In genomic region chr16:20911361-20911760, GRCh38 we compare ENCODE assay signal across 10 cellular contexts. TPM values are rescaled to one million over a fixed set of nuclear protein-coding genes. Genes with fewer than 3 reads are reported as not detected.
DNase-seq lines count a peak whose midpoint lies in the region; TF ChIP-seq lines count a peak whose summit lies in the region.
"Had no signal": no experiment of that assay in that cellular context is flagged by ENCODE, and none has a peak within 500 bp of the region (broad histone marks: within the 10 kb centered on the region; RNA-seq: fewer than 3 reads in every experiment).

No MANE protein-coding gene starts in this region.

- peak overlapping the region; percentile 52 for H3K4me2 ChIP-seq in osteoblast (ENCODE audit: insufficient read depth, low read length)

- 50 to 58% methylated on average over 1 of the region's 1 CpG for WGBS in thyroid gland, 2 donors

- no peaks in the 10 kb centered on the region for H3K9me3 Mint-ChIP-seq in CD8-positive, alpha-beta memory T cell

- H3K36me3 Mint-ChIP-seq in CD8-positive, alpha-beta memory T cell, result peaks cover 1 to 10% (median 2%) of the 10 kb centered on the region in 3 donors

- POLR2A ChIA-PET in CD8-positive, alpha-beta memory T cell (lab: Charles Lee), result no interaction called here

- H2AFZ ChIP-seq in osteoblast (ENCODE audit: low read length), result no peak overlapping the region

- intact Hi-C loops in head of caudate nucleus (cut with DNase I) (no loop called here), thyroid gland (cut with DNase I) (no loop called here)

- H4K20me1 ChIP-seq in osteoblast (ENCODE audit: insufficient read depth, low read length), result no peaks in the 10 kb centered on the region

- H3K9me3 ChIP-seq in CD8-positive, alpha-beta memory T cell (ENCODE audit: low read length), result no peaks in the 10 kb centered on the region
- H3K9me3 ChIP-seq in osteoblast (ENCODE audit: low read depth, low read length), result no peaks in the 10 kb centered on the region
- no peaks in the 10 kb centered on the region for H3K9me3 ChIP-seq in thyroid gland

- no peaks in the 10 kb centered on the region for H3K27me3 Mint-ChIP-seq in CD8-positive, alpha-beta memory T cell

- no peaks in the 10 kb centered on the region for H3K27me3 ChIP-seq in CD8-positive, alpha-beta memory T cell (ENCODE audit: insufficient read depth, low read length, poor library complexity, severe bottlenecking)
- H3K27me3 ChIP-seq in osteoblast (ENCODE audit: insufficient read depth, low read length) (no peaks in the 10 kb centered on the region), thyroid gland (no peaks in the 10 kb centered on the region)

- DNase-seq in CD8-positive, alpha-beta memory T cell, result no peak
- DNase-seq in NCI-H226 (peak; percentile 28), caudate nucleus (lab: John Stamatoyannopoulos, UW) (no peak), osteoblast (ENCODE audit: insufficient read length, low spot score, missing footprints) (no peak), head of caudate nucleus (no peak), NCI-H526 treated with DMSO at 0.1 percent for 48 hours (lab: John Stamatoyannopoulos, UW) (no peak), thyroid gland (no peak), DMS 273 (lab: John Stamatoyannopoulos, UW; ENCODE audit: unreplicated experiment) (no peak)
- DNase-seq: hypothalamus, NCI-H2171 treated with DMSO at 0.1 percent for 48 hours had no signal

- H3K4me1 Mint-ChIP-seq in CD8-positive, alpha-beta memory T cell, result peaks cover 3 to 10% (median 3%) of the 10 kb centered on the region in 3 donors

- TF ChIP-seq CTCF in osteoblast (IDR thresholded peaks at IDR 0.05; ENCODE audit: extremely low read depth, low read depth, low read length), result no peak
- TF ChIP-seq CTCF in thyroid gland (IDR thresholded peaks at IDR 0.05), result no peak

- H3K27ac Mint-ChIP-seq in CD8-positive, alpha-beta memory T cell, result peak overlapping the region in 3 of 8 donors; percentile 58 to 81 (median 69)

- peak overlapping the region; percentile 17 for H3K27ac ChIP-seq in CD8-positive, alpha-beta memory T cell (ENCODE audit: low read depth, low read length)
- H3K27ac ChIP-seq in caudate nucleus (ENCODE audit: low read depth, low read length) (peak overlapping the region; percentile 30), osteoblast (ENCODE audit: low read depth, low read length) (peak overlapping the region; percentile 81), thyroid gland (peak overlapping the region in 1 of 3 donors; percentile 63)

- no peak for TF ChIP-seq POLR2A in thyroid gland (IDR thresholded peaks at IDR 0.05)

- no peaks in the 10 kb centered on the region for H3K4me1 ChIP-seq in CD8-positive, alpha-beta memory T cell (ENCODE audit: insufficient read depth, low read length)
- H3K4me1 ChIP-seq in osteoblast (ENCODE audit: insufficient read depth, low read length), result peaks cover 53% of the 10 kb centered on the region
- peaks cover 8 to 34% of the 10 kb centered on the region in 2 donors for H3K4me1 ChIP-seq in thyroid gland

- H3K4me3 ChIP-seq in CD8-positive, alpha-beta memory T cell (ENCODE audit: low read length), result no peak overlapping the region
- H3K4me3 ChIP-seq in osteoblast (ENCODE audit: insufficient read depth, low read length), result no peak overlapping the region
- H3K4me3 ChIP-seq in thyroid gland (replicated peaks in 1 of 3), result no peak overlapping the region

- no peaks in the 10 kb centered on the region for H3K36me3 ChIP-seq in CD8-positive, alpha-beta memory T cell (ENCODE audit: insufficient read depth, low read length)
- H3K36me3 ChIP-seq in osteoblast (ENCODE audit: insufficient read depth, low read length) (no peaks in the 10 kb centered on the region), thyroid gland (no peaks in the 10 kb centered on the region)

- peaks cover 6% of the 10 kb centered on the region for H3K79me2 ChIP-seq in osteoblast (ENCODE audit: insufficient read depth, low read length)

- CTCF ChIA-PET in CD8-positive, alpha-beta memory T cell (lab: Charles Lee), result no interaction called here

- H3K4me3 Mint-ChIP-seq in CD8-positive, alpha-beta memory T cell, result no peak overlapping the region

RNA-seq across cellular contexts. Expression of gene LYRM1, which starts 10.8 kb away (rescaled TPM):
- total RNA-seq in CD8-positive, alpha-beta memory T cell, result 10 to 100 TPM; 33.9 to 35.1 TPM
- polyA plus RNA-seq in CD8-positive, alpha-beta memory T cell, result 39.9 TPM
- 42.7 and 44.9 TPM in 2 replicates for total RNA-seq in osteoblast
- 10 to 100 TPM; 32.8 to 43.7 (median 41.0) TPM for total RNA-seq in thyroid gland

RNA-seq across cellular contexts. Expression of gene DCUN1D3, which starts 11.2 kb away (rescaled TPM):
- total RNA-seq in CD8-positive, alpha-beta memory T cell, result 10 to 100 TPM; 12.7 to 13.2 TPM
- polyA plus RNA-seq in CD8-positive, alpha-beta memory T cell, result 1.4 TPM
- total RNA-seq in osteoblast, result 26.2 and 33.7 TPM in 2 replicates
- total RNA-seq in thyroid gland, result 10 to 100 TPM; 10.3 to 13.7 (median 11.8) TPM
